7 cellular contexts compared by ENCODE assay signal in genomic region chr17:57455063-57455914, GRCh38.
DNase-seq lines count a peak whose midpoint lies in the region; ATAC-seq, FAIRE-seq and TF ChIP-seq lines count a peak whose summit lies in the region.

No MANE protein-coding gene starts in this region.

- DNase-seq in RPMI7951 (ENCODE audit: low read depth) (peak; percentile 68), small intestine (peak; percentile 18), mammary epithelial cell (no peak), ascending aorta (ENCODE audit: low spot score in 2 of 2) (no peak)

- H3K79me2 ChIP-seq in mammary epithelial cell (ENCODE audit: insufficient read depth, low read length), result no peaks in the 10 kb centered on the region

- H3K4me3 ChIP-seq in small intestine (ENCODE audit: low read depth in 1 of 2, low read length in 2 of 2), result no peak overlapping the region
- no peak overlapping the region for H3K4me3 ChIP-seq in mammary epithelial cell (replicated peaks in 1 of 3; ENCODE audit: insufficient read depth in 1 of 3, low read depth in 2 of 3, low read length in 3 of 3)
- no peak overlapping the region for H3K4me3 ChIP-seq in ascending aorta

- dilution Hi-C loops in mammary epithelial cell (cut with HindIII; ENCODE audit: low sequenced_read_pairs), result no loop called here

- no peak overlapping the region for H3K4me3 Mint-ChIP-seq in dendritic cell treated with granulocyte-macrophage colony-stimulating factor and Interleukin-4, amounts not matched to agents 40 ng/mL and 50 ng/mL, for 4 days

- no peaks in the 10 kb centered on the region for H4K20me1 ChIP-seq in mammary epithelial cell (ENCODE audit: insufficient read depth, low read length)

- no peaks in the 10 kb centered on the region for H3K9me3 ChIP-seq in small intestine (ENCODE audit: control insufficient read depth, low read depth)
- H3K9me3 ChIP-seq in mammary epithelial cell (replicated peaks; ENCODE audit: insufficient read depth, low read length), result no peaks in the 10 kb centered on the region
- H3K9me3 ChIP-seq in ascending aorta, result no peaks in the 10 kb centered on the region

- no peaks in the 10 kb centered on the region for H3K27me3 ChIP-seq in small intestine (ENCODE audit: control insufficient read depth in 2 of 2, insufficient read depth in 2 of 2, low read length in 2 of 2)
- H3K27me3 ChIP-seq in mammary epithelial cell (ENCODE audit: insufficient read depth, low read length), result no peaks in the 10 kb centered on the region
- no peaks in the 10 kb centered on the region for H3K27me3 ChIP-seq in ascending aorta

- intact Hi-C loops in dendritic cell treated with granulocyte-macrophage colony-stimulating factor and Interleukin-4, amounts not matched to agents 40 ng/mL and 50 ng/mL, for 4 days (cut with micrococcal nuclease), result no loop called here
- intact Hi-C loops in mammary epithelial cell (cut with micrococcal nuclease), result no loop called here
- intact Hi-C loops in ascending aorta (cut with DNase I), result no loop called here

- peak overlapping the region; percentile 20 for H3K27ac Mint-ChIP-seq in dendritic cell treated with granulocyte-macrophage colony-stimulating factor and Interleukin-4, amounts not matched to agents 40 ng/mL and 50 ng/mL, for 4 days

- H3K4me1 Mint-ChIP-seq in dendritic cell treated with granulocyte-macrophage colony-stimulating factor and Interleukin-4, amounts not matched to agents 40 ng/mL and 50 ng/mL, for 4 days (ENCODE audit: low read depth), result peaks cover 39% of the 10 kb centered on the region

- peak overlapping the region in 1 of 2 donors; percentile 47 for H3K27ac ChIP-seq in small intestine (ENCODE audit: low read depth in 1 of 2, low read length in 1 of 2)
- no peak overlapping the region for H3K27ac ChIP-seq in mammary epithelial cell (ENCODE audit: insufficient read depth, low read depth, low read length)
- no peak overlapping the region for H3K27ac ChIP-seq in ascending aorta

- TF ChIP-seq CTCF in mammary epithelial cell (conservative IDR thresholded peaks at IDR 0.05 in 1 of 2, IDR thresholded peaks at IDR 0.05 in 1 of 2; ENCODE audit: extremely low read depth in 1 of 2, insufficient read depth in 1 of 2, low read depth in 1 of 2, low read length in 2 of 2) (no peak), ascending aorta (IDR thresholded peaks at IDR 0.05) (no peak)

- H3K4me1 ChIP-seq in small intestine (ENCODE audit: control insufficient read depth in 2 of 2, insufficient read depth in 1 of 2, low read depth in 1 of 2, low read length in 1 of 2) (peaks cover 0 to 5% of the 10 kb centered on the region in 2 donors), mammary epithelial cell (ENCODE audit: insufficient read depth, low read length) (peaks cover 5% of the 10 kb centered on the region), ascending aorta (no peaks in the 10 kb centered on the region)

- peaks cover 0 to 3% of the 10 kb centered on the region in 2 donors for H3K36me3 ChIP-seq in small intestine (ENCODE audit: control insufficient read depth in 2 of 2, insufficient read depth in 2 of 2, low read length in 2 of 2)
- no peaks in the 10 kb centered on the region for H3K36me3 ChIP-seq in mammary epithelial cell (ENCODE audit: insufficient read depth, low read length)
- H3K36me3 ChIP-seq in ascending aorta, result no peaks in the 10 kb centered on the region

- no peak overlapping the region for H3K9ac ChIP-seq in mammary epithelial cell (ENCODE audit: insufficient read depth, low read length)

- ATAC-seq in GM18909 (IDR thresholded peaks at IDR 0.05; ENCODE audit: poor library complexity, unreplicated experiment) (peak; percentile 91), HG02870 (IDR thresholded peaks at IDR 0.05; ENCODE audit: unreplicated experiment) (peak; percentile 84)

- BruUV-seq in mammary epithelial cell (replicated peaks; lab: Mats Ljungman, UMichigan), result no TSS peak

- no peaks in the 10 kb centered on the region for H3K9me3 Mint-ChIP-seq in dendritic cell treated with granulocyte-macrophage colony-stimulating factor and Interleukin-4, amounts not matched to agents 40 ng/mL and 50 ng/mL, for 4 days

- no peak for FAIRE-seq in small intestine (lab: Jason Lieb, UNC)

- no peak overlapping the region for H2AFZ ChIP-seq in mammary epithelial cell (ENCODE audit: low read depth, low read length)

- H3K36me3 Mint-ChIP-seq in dendritic cell treated with granulocyte-macrophage colony-stimulating factor and Interleukin-4, amounts not matched to agents 40 ng/mL and 50 ng/mL, for 4 days (ENCODE audit: low read depth), result no peaks in the 10 kb centered on the region

- H3K4me2 ChIP-seq in mammary epithelial cell (ENCODE audit: insufficient read depth, low read depth, low read length), result no peak overlapping the region

- 63 to 80% (median 66%) methylated on average over 25 of the region's 25 CpGs for WGBS in small intestine, 3 donors
- 57% methylated on average over 14 of the region's 25 CpGs for WGBS in mammary epithelial cell (ENCODE audit: low coverage, missing lambda C conversion rate)

- H3K27me3 Mint-ChIP-seq in dendritic cell treated with granulocyte-macrophage colony-stimulating factor and Interleukin-4, amounts not matched to agents 40 ng/mL and 50 ng/mL, for 4 days, result peaks cover 17% of the 10 kb centered on the region

- CTCF ChIA-PET in mammary epithelial cell (lab: Charles Lee; ENCODE audit: low non-redundant PET), result no interaction called here

- in situ Hi-C loops in mammary epithelial cell (cut with MboI; ENCODE audit: low sequenced_read_pairs in 2 of 2), result no loop called here

Comparison
In these comparisons a context has a peak if more than half of its experiments do, and no peak if none do; other contexts are left out.
1. DNase-seq: peak in RPMI7951 (single experiment) and small intestine (single experiment); none in mammary epithelial cell (single experiment) and ascending aorta (0 of 2).